Comparison of ENCODE assay signal across 7 cellular contexts in the genomic region with DNA sequence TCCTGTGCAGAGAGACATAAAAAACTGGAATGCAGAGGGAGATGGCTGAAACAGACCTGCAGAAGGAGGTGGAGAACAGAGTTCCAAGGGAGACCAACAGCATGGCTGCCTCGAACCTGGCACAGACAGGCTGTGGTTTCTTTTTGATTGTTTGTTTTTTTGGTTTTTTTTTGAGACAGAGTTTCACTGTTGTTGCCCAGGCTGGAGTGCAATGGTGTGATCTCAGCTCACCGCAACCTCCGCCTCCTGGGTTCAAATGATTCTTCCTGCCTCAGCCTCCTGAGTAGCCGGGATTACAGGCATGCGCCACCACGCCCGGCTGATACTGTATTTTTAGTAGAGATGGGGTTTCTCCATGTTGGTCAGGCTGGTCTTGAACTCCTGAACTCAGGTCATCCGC. TPM values are rescaled to one million over a fixed set of nuclear protein-coding genes. Genes with fewer than 3 reads are reported as not detected.
DNase-seq lines count a peak whose midpoint lies in the region; ATAC-seq and TF ChIP-seq lines count a peak whose summit lies in the region.
"Not testable (repeated sequence)": the region's sequence is repeated elsewhere in the genome, so short reads cannot be mapped to it uniquely, and the experiment has no call there.

No MANE protein-coding gene starts in this region.

- not testable (repeated sequence) for H4K5ac ChIP-seq in H9 (ENCODE audit: insufficient read length, low read depth, low read length)

- not testable (repeated sequence) for H4K91ac ChIP-seq in H9 (ENCODE audit: insufficient read length, low read depth, low read length)

- H3K14ac ChIP-seq in H9 (ENCODE audit: insufficient read depth, low read length), result not testable (repeated sequence)

- H3K23ac ChIP-seq in H9 (ENCODE audit: insufficient read length, low read depth, low read length), result not testable (repeated sequence)

- not testable (repeated sequence) for TF ChIP-seq CTCF in CD4-positive, alpha-beta T cell (IDR thresholded peaks at IDR 0.05); H9 (conservative IDR thresholded peaks at IDR 0.05)

- H3K18ac ChIP-seq in H9 (ENCODE audit: insufficient read length, low read depth, low read length), result not testable (repeated sequence)

- H3T11ph ChIP-seq in H9 (ENCODE audit: low read length), result not testable (repeated sequence)

- intact Hi-C loops in CD4-positive, alpha-beta T cell (cut with DNase I, micrococcal nuclease); activated CD4-positive, alpha-beta memory T cell treated with anti-CD3 and anti-CD28 coated beads for 36 hours (cut with micrococcal nuclease); naive thymus-derived CD4-positive, alpha-beta T cell (cut with micrococcal nuclease): not testable (repeated sequence)

- ATAC-seq in CD4-positive, alpha-beta T cell (ENCODE audit: poor library complexity); stimulated activated memory B cell treated with anti-CD40 and anti-IgM and Interleukin-4, amounts not matched to agents 10 μg/mL and 1 μg/mL and 100 μg/mL, for 72 hours: not testable (repeated sequence)
- peak; percentile 70 for ATAC-seq in central memory CD8-positive, alpha-beta T cell (replicated peaks; ENCODE audit: extremely low read depth, poor library complexity, severe bottlenecking)
- ATAC-seq in naive thymus-derived CD4-positive, alpha-beta T cell, result peak; percentile 39

- H3K36me3 ChIP-seq in naive thymus-derived CD4-positive, alpha-beta T cell (ENCODE audit: control insufficient read depth in 2 of 3, insufficient read depth in 3 of 3, low read length in 3 of 3), result peaks cover 34 to 96% (median 45%) of the 10 kb centered on the region in 3 experiments

- H3K27ac ChIP-seq in CD4-positive, alpha-beta T cell (ENCODE audit: low read depth, low read length); H9 (ENCODE audit: insufficient read length, low read depth, low read length); naive thymus-derived CD4-positive, alpha-beta T cell (ENCODE audit: low read depth, low read length): not testable (repeated sequence)

- not testable (repeated sequence) for H2AFZ ChIP-seq in H9 (ENCODE audit: low read length)

- not testable (repeated sequence) for H3K56ac ChIP-seq in H9 (ENCODE audit: insufficient read length, low read depth, low read length)

- not testable (repeated sequence) for H3K79me2 ChIP-seq in H9 (ENCODE audit: insufficient read depth, low read length)

- H3K36me3 Mint-ChIP-seq in CD4-positive, alpha-beta T cell (ENCODE audit: low read depth), result peaks cover 94% of the 10 kb centered on the region
- peaks cover 73 to 94% (median 93%) of the 10 kb centered on the region in 3 experiments; a peak in 6 of 7 replicates for H3K36me3 Mint-ChIP-seq in H9 (ENCODE audit: insufficient read depth in 1 of 3, low read depth in 3 of 3)
- peaks cover 55% of the 10 kb centered on the region for H3K36me3 Mint-ChIP-seq in activated CD4-positive, alpha-beta memory T cell treated with anti-CD3 and anti-CD28 coated beads for 36 hours
- H3K36me3 Mint-ChIP-seq in activated T-cell treated with anti-CD3 and anti-CD28 coated beads, Interleukin-2, amount 50 U/mL, for 24 hours (ENCODE audit: low read depth), result peaks cover 96% of the 10 kb centered on the region
- peaks cover 82% of the 10 kb centered on the region for H3K36me3 Mint-ChIP-seq in central memory CD8-positive, alpha-beta T cell (ENCODE audit: insufficient read depth)
- H3K36me3 Mint-ChIP-seq in naive thymus-derived CD4-positive, alpha-beta T cell, result peaks cover 18 to 56% (median 24%) of the 10 kb centered on the region in 5 donors
- peaks cover 73% of the 10 kb centered on the region for H3K36me3 Mint-ChIP-seq in stimulated activated memory B cell treated with anti-CD40 and anti-IgM and Interleukin-4, amounts not matched to agents 10 μg/mL and 1 μg/mL and 100 μg/mL, for 72 hours

- not testable (repeated sequence) for H3K9ac ChIP-seq in H9 (ENCODE audit: extremely low read depth, insufficient read length, low read length)

- H3K27ac Mint-ChIP-seq in CD4-positive, alpha-beta T cell, result peak overlapping the region; percentile 65
- peak overlapping the region in 2 of 3 experiments; percentile 70 to 77; a peak in 2 of 7 replicates for H3K27ac Mint-ChIP-seq in H9
- H3K27ac Mint-ChIP-seq in activated CD4-positive, alpha-beta memory T cell treated with anti-CD3 and anti-CD28 coated beads for 36 hours, result peak overlapping the region; percentile 40
- H3K27ac Mint-ChIP-seq in activated T-cell treated with anti-CD3 and anti-CD28 coated beads, Interleukin-2, amount 50 U/mL, for 24 hours, result peak overlapping the region; percentile 80
- peak overlapping the region; percentile 99 for H3K27ac Mint-ChIP-seq in central memory CD8-positive, alpha-beta T cell (ENCODE audit: low read depth)
- not testable (repeated sequence) for H3K27ac Mint-ChIP-seq in naive thymus-derived CD4-positive, alpha-beta T cell
- peak overlapping the region; percentile 82 for H3K27ac Mint-ChIP-seq in stimulated activated memory B cell treated with anti-CD40 and anti-IgM and Interleukin-4, amounts not matched to agents 10 μg/mL and 1 μg/mL and 100 μg/mL, for 72 hours

- not testable (repeated sequence) for H4K8ac ChIP-seq in H9 (replicated peaks; ENCODE audit: insufficient read length, low read depth, low read length)

- not testable (repeated sequence) for H2BK120ac ChIP-seq in H9 (ENCODE audit: low read depth, low read length, poor library complexity, severe bottlenecking)

- POLR2A ChIA-PET in CD4-positive, alpha-beta T cell (lab: Charles Lee); activated CD4-positive, alpha-beta memory T cell treated with anti-CD3 and anti-CD28 coated beads for 36 hours (lab: Charles Lee); naive thymus-derived CD4-positive, alpha-beta T cell (lab: Charles Lee): not testable (repeated sequence)

- H3K4me3 Mint-ChIP-seq in CD4-positive, alpha-beta T cell; H9; activated CD4-positive, alpha-beta memory T cell treated with anti-CD3 and anti-CD28 coated beads for 36 hours; activated T-cell treated with anti-CD3 and anti-CD28 coated beads, Interleukin-2, amount 50 U/mL, for 24 hours; naive thymus-derived CD4-positive, alpha-beta T cell; stimulated activated memory B cell treated with anti-CD40 and anti-IgM and Interleukin-4, amounts not matched to agents 10 μg/mL and 1 μg/mL and 100 μg/mL, for 72 hours: not testable (repeated sequence)
- peak overlapping the region; percentile 70 for H3K4me3 Mint-ChIP-seq in central memory CD8-positive, alpha-beta T cell

- CTCF ChIA-PET in CD4-positive, alpha-beta T cell (lab: Charles Lee); activated CD4-positive, alpha-beta memory T cell treated with anti-CD3 and anti-CD28 coated beads for 36 hours (lab: Charles Lee); naive thymus-derived CD4-positive, alpha-beta T cell (lab: Charles Lee): not testable (repeated sequence)

- H3K4me3 ChIP-seq in naive thymus-derived CD4-positive, alpha-beta T cell (ENCODE audit: low read length), result not testable (repeated sequence)

- not testable (repeated sequence) for H3K4me1 ChIP-seq in H9 (ENCODE audit: insufficient read depth, low read length)
- H3K4me1 ChIP-seq in naive thymus-derived CD4-positive, alpha-beta T cell (ENCODE audit: control insufficient read depth in 2 of 2, insufficient read depth in 2 of 2, low read length in 2 of 2), result peaks cover 0 to 20% of the 10 kb centered on the region in 2 donors

- H3K9me3 Mint-ChIP-seq in CD4-positive, alpha-beta T cell; H9; activated CD4-positive, alpha-beta memory T cell treated with anti-CD3 and anti-CD28 coated beads for 36 hours; activated T-cell treated with anti-CD3 and anti-CD28 coated beads, Interleukin-2, amount 50 U/mL, for 24 hours; central memory CD8-positive, alpha-beta T cell; naive thymus-derived CD4-positive, alpha-beta T cell; stimulated activated memory B cell treated with anti-CD40 and anti-IgM and Interleukin-4, amounts not matched to agents 10 μg/mL and 1 μg/mL and 100 μg/mL, for 72 hours: not testable (repeated sequence)

- not testable (repeated sequence) for H3K4me1 Mint-ChIP-seq in CD4-positive, alpha-beta T cell (ENCODE audit: low read depth); H9; activated CD4-positive, alpha-beta memory T cell treated with anti-CD3 and anti-CD28 coated beads for 36 hours (ENCODE audit: low read depth); activated T-cell treated with anti-CD3 and anti-CD28 coated beads, Interleukin-2, amount 50 U/mL, for 24 hours (ENCODE audit: low read depth); naive thymus-derived CD4-positive, alpha-beta T cell; stimulated activated memory B cell treated with anti-CD40 and anti-IgM and Interleukin-4, amounts not matched to agents 10 μg/mL and 1 μg/mL and 100 μg/mL, for 72 hours
- peaks cover 37% of the 10 kb centered on the region for H3K4me1 Mint-ChIP-seq in central memory CD8-positive, alpha-beta T cell

- H2BK12ac ChIP-seq in H9 (ENCODE audit: insufficient read length, low read depth, low read length), result not testable (repeated sequence)

- H3K9me3 ChIP-seq in CD4-positive, alpha-beta T cell (ENCODE audit: control insufficient read depth, low read length); H9 (ENCODE audit: control insufficient read depth, low read depth, low read length); naive thymus-derived CD4-positive, alpha-beta T cell (ENCODE audit: control insufficient read depth in 2 of 3, low read length in 3 of 3): not testable (repeated sequence)

- H3K27me3 Mint-ChIP-seq in CD4-positive, alpha-beta T cell; H9 (ENCODE audit: low read depth); activated CD4-positive, alpha-beta memory T cell treated with anti-CD3 and anti-CD28 coated beads for 36 hours; activated T-cell treated with anti-CD3 and anti-CD28 coated beads, Interleukin-2, amount 50 U/mL, for 24 hours; central memory CD8-positive, alpha-beta T cell; naive thymus-derived CD4-positive, alpha-beta T cell; stimulated activated memory B cell treated with anti-CD40 and anti-IgM and Interleukin-4, amounts not matched to agents 10 μg/mL and 1 μg/mL and 100 μg/mL, for 72 hours: not testable (repeated sequence)

- H3K4me2 ChIP-seq in H9 (ENCODE audit: insufficient read depth, insufficient read length, low read length), result not testable (repeated sequence)

- H3K79me1 ChIP-seq in H9 (ENCODE audit: insufficient read depth, low read depth, low read length, poor library complexity, severe bottlenecking), result not testable (repeated sequence)

- not testable (repeated sequence) for H3K4ac ChIP-seq in H9 (ENCODE audit: low read depth, low read length)

- DNase-seq in CD4-positive, alpha-beta T cell; H9; activated T-cell treated with anti-CD3 and anti-CD28 coated beads, Interleukin-2, amount 50 U/mL, for 24 hours; naive thymus-derived CD4-positive, alpha-beta T cell: not testable (repeated sequence)
- peak; percentile 14 for DNase-seq in activated CD4-positive, alpha-beta memory T cell treated with anti-CD3 and anti-CD28 coated beads for 36 hours
- DNase-seq in central memory CD8-positive, alpha-beta T cell (ENCODE audit: low spot score in 2 of 2), result peak in 1 of 2 donors; percentile 71

- not testable (repeated sequence) for H4K20me1 ChIP-seq in H9 (ENCODE audit: control insufficient read depth, insufficient read depth, insufficient read length)

- not testable (repeated sequence) for H2BK5ac ChIP-seq in H9 (ENCODE audit: insufficient read length, low read length)

- H2AK5ac ChIP-seq in H9 (ENCODE audit: insufficient read length, low read length), result not testable (repeated sequence)

- not testable (repeated sequence) for H2BK20ac ChIP-seq in H9 (ENCODE audit: low read depth, low read length, poor library complexity, severe bottlenecking)

- not testable (repeated sequence) for H2BK15ac ChIP-seq in H9 (ENCODE audit: low read depth, low read length)

- H3K23me2 ChIP-seq in H9 (ENCODE audit: insufficient read length, low read depth, low read length, poor library complexity, severe bottlenecking), result not testable (repeated sequence)

- not testable (repeated sequence) for H3K27me3 ChIP-seq in CD4-positive, alpha-beta T cell (ENCODE audit: control insufficient read depth, insufficient read depth, low read length); H9 (ENCODE audit: insufficient read depth, low read length); naive thymus-derived CD4-positive, alpha-beta T cell (ENCODE audit: control insufficient read depth in 2 of 2, insufficient read depth in 2 of 2, low read length in 2 of 2)

- WGBS in H9 (ENCODE audit: extremely low coverage, insufficient read length, low lambda C conversion rate), result no CpG with 5 or more reads among the region's 8 CpGs

RNA-seq across cellular contexts. Expression of gene GGA2, which starts 26.8 kb away (rescaled TPM):
- 10 to 100 TPM; 96.5 to 96.9 TPM for total RNA-seq in CD4-positive, alpha-beta T cell
- total RNA-seq in H9 (2021), result 143 TPM in 2 replicates
- 10 to 100 TPM; 73.3 to 75.1 TPM for total RNA-seq in activated CD4-positive, alpha-beta memory T cell treated with anti-CD3 and anti-CD28 coated beads for 36 hours
- 100 to 1,000 TPM in 4 of 5 experiments, 10 to 100 TPM in 1; 99.3 to 138 (median 104) TPM for total RNA-seq in naive thymus-derived CD4-positive, alpha-beta T cell
- 10 to 100 TPM; 41.7 to 44.6 TPM for polyA plus RNA-seq in naive thymus-derived CD4-positive, alpha-beta T cell

RNA-seq across cellular contexts. Expression of gene COG7, which starts 30.5 kb away (rescaled TPM):
- 10 to 100 TPM; 12.6 to 13.6 TPM for total RNA-seq in CD4-positive, alpha-beta T cell
- 17.5 and 17.9 TPM in 2 replicates for total RNA-seq in H9 (2021)
- 10 to 100 TPM; 17.0 to 18.1 TPM for total RNA-seq in activated CD4-positive, alpha-beta memory T cell treated with anti-CD3 and anti-CD28 coated beads for 36 hours
- 10 to 100 TPM; 16.1 to 28.4 (median 22.6) TPM for total RNA-seq in naive thymus-derived CD4-positive, alpha-beta T cell
- polyA plus RNA-seq in naive thymus-derived CD4-positive, alpha-beta T cell, result 10 to 100 TPM in 1 of 2 donors, 1 to 10 TPM in 1; 9.6 to 12.9 TPM
